17 cellular contexts compared by ENCODE assay signal in genomic region chr4:13498464-13498863, GRCh38.
"Had no signal": no experiment of that assay in that cellular context is flagged by ENCODE, and none has a peak within 500 bp of the region (broad histone marks: within the 10 kb centered on the region; RNA-seq: fewer than 3 reads in every experiment).

No MANE protein-coding gene starts in this region.

- DNase-seq: activated B cell treated with CpG ODN at 0.5 μM for 24 hours; activated CD4-positive, alpha-beta memory T cell treated with anti-CD3 and anti-CD28 coated beads for 36 hours; activated CD4-positive, alpha-beta T cell treated with anti-CD3 and anti-CD28 coated beads for 4 hours; activated T-cell treated with anti-CD3 and anti-CD28 coated beads for 4 hours; cerebellar nuclear complex; cortex of kidney; effector CD4-positive, alpha-beta T cell; esophagus squamous epithelium; heart right ventricle; immature natural killer cell; retina; spleen; stimulated activated CD4-positive, alpha-beta T cell treated with anti-CD3 and anti-CD28 coated beads, Interleukin-4, amount 100 ng/mL, for 4 hours; upper lobe of right lung had no signal

- FAIRE-seq: bronchial epithelial cell, endothelial cell of umbilical vein had no signal

- ATAC-seq: heart right ventricle; stimulated activated memory B cell treated with anti-CD40 and anti-IgM and Interleukin-4, amounts not matched to agents 10 μg/mL and 1 μg/mL and 100 μg/mL, for 72 hours; upper lobe of right lung had no signal
